14 cellular contexts compared by ENCODE assay signal in genomic region chr4:80507507-80507906, GRCh38.
A peak's percentile ranks its signal among the peaks of the same experiment; 100 is the strongest.
DNase-seq lines count a peak whose midpoint lies in the region; ATAC-seq and TF ChIP-seq lines count a peak whose summit lies in the region.
"Had no signal": no experiment of that assay in that cellular context is flagged by ENCODE, and none has a peak within 500 bp of the region (broad histone marks: within the 10 kb centered on the region; RNA-seq: fewer than 3 reads in every experiment).

No MANE protein-coding gene starts in this region.

- no peaks in the 10 kb centered on the region for H3K9me3 ChIP-seq in CD4-positive, alpha-beta memory T cell (ENCODE audit: control insufficient read depth in 1 of 2, low read length in 2 of 2)

- peak; percentile 32 for DNase-seq in GM06990 (ENCODE audit: extremely low read depth, insufficient read length)
- peak; percentile 75 for DNase-seq in NAMALWA (ENCODE audit: low spot score)
- DNase-seq in central memory CD4-positive, alpha-beta T cell: no peak
- DNase-seq in effector CD8-positive, alpha-beta T cell (lab: John Stamatoyannopoulos, UW): no peak
- no peak for DNase-seq in NCI-H510A (lab: John Stamatoyannopoulos, UW)
- DNase-seq in CD4-positive, alpha-beta memory T cell: no peak
- DNase-seq: activated gamma-delta T cell; cerebellar nuclear complex; NCI-H1105 treated with DMSO at 0.1 percent for 48 hours; occipital lobe; stimulated activated CD4-positive, alpha-beta T cell treated with anti-CD3 and anti-CD28 coated beads, Interleukin-2, amount 100 ng/mL, for 24 hours; WERI-Rb-1 had no signal

- H3K36me3 Mint-ChIP-seq in CD4-positive, alpha-beta memory T cell: no peaks in the 10 kb centered on the region

- H3K27ac Mint-ChIP-seq in CD4-positive, alpha-beta memory T cell: peak overlapping the region in 1 of 7 donors; percentile 19

- H3K4me3 Mint-ChIP-seq in CD4-positive, alpha-beta memory T cell: no peak overlapping the region

- POLR2A ChIA-PET in CD4-positive, alpha-beta memory T cell (lab: Charles Lee; ENCODE audit: partially characterized antibody): no interaction called here

- H3K36me3 ChIP-seq in GM06990 (ENCODE audit: control insufficient read depth, insufficient read depth, low read length): no peaks in the 10 kb centered on the region
- no peaks in the 10 kb centered on the region for H3K36me3 ChIP-seq in CD4-positive, alpha-beta memory T cell (ENCODE audit: insufficient read depth, low read length)
- H3K36me3 ChIP-seq: WERI-Rb-1 had no signal

- no peak overlapping the region for H3K4me3 ChIP-seq in GM06990 (replicated peaks; ENCODE audit: low read depth, low read length)
- no peak overlapping the region for H3K4me3 ChIP-seq in CD4-positive, alpha-beta memory T cell (ENCODE audit: low read length in 2 of 2)

- no peaks in the 10 kb centered on the region for H3K27me3 Mint-ChIP-seq in CD4-positive, alpha-beta memory T cell

- peaks cover 25 to 52% (median 32%) of the 10 kb centered on the region in 4 donors for H3K4me1 Mint-ChIP-seq in CD4-positive, alpha-beta memory T cell

- peaks cover 0 to 4% (median 0%) of the 10 kb centered on the region in 8 donors for H3K9me3 Mint-ChIP-seq in CD4-positive, alpha-beta memory T cell

- no peak overlapping the region for H3K27ac ChIP-seq in CD4-positive, alpha-beta memory T cell (ENCODE audit: low read depth, low read length)
- H3K27ac ChIP-seq: WERI-Rb-1 had no signal

- ATAC-seq in GM19397 (IDR thresholded peaks at IDR 0.05; ENCODE audit: unreplicated experiment): peak; percentile 95
- ATAC-seq in HG02870 (IDR thresholded peaks at IDR 0.05; ENCODE audit: unreplicated experiment): peak; percentile 95

- no peaks in the 10 kb centered on the region for H3K27me3 ChIP-seq in GM06990 (replicated peaks; ENCODE audit: control insufficient read depth, insufficient read depth, low read length)
- H3K27me3 ChIP-seq in CD4-positive, alpha-beta memory T cell (ENCODE audit: insufficient read depth, low read length): no peaks in the 10 kb centered on the region

- CTCF ChIA-PET in CD4-positive, alpha-beta memory T cell (lab: Charles Lee; ENCODE audit: partially characterized antibody): interaction anchor here (0.6 to 1.2 kb wide), 3 partner anchors 8 to 48 kb away, joined by 3 read pairs; no protein-coding TSS in a partner anchor

- TF ChIP-seq CTCF in GM06990 (IDR thresholded peaks at IDR 0.05; ENCODE audit: insufficient read depth, low read length, poor library complexity, severe bottlenecking): no peak

- peaks cover 30% of the 10 kb centered on the region for H3K4me1 ChIP-seq in CD4-positive, alpha-beta memory T cell (ENCODE audit: insufficient read depth, low read length)

- intact Hi-C loops in CD4-positive, alpha-beta memory T cell (cut with micrococcal nuclease): no loop called here

Comparison
In these comparisons a context has a peak if more than half of its experiments do, and no peak if none do; other contexts are left out.
1. DNase-seq: peak in GM06990 (single experiment) and NAMALWA (single experiment); none in central memory CD4-positive, alpha-beta T cell (single experiment), effector CD8-positive, alpha-beta T cell (single experiment), NCI-H510A (single experiment) and CD4-positive, alpha-beta memory T cell (0 of 5).